Comparison of ENCODE assay signal across 8 cellular contexts in genomic region chr5:44808435-44809214, GRCh38. TPM values are rescaled to one million over a fixed set of nuclear protein-coding genes. Genes with fewer than 3 reads are reported as not detected.
A peak's percentile ranks its signal among the peaks of the same experiment; 100 is the strongest.
DNase-seq lines count a peak whose midpoint lies in the region; ATAC-seq and TF ChIP-seq lines count a peak whose summit lies in the region.

Gene MRPS30, plus strand, starts transcription at chr5:44808947. Its CDS starts 16 bp downstream, at chr5:44808963.

- H3K9me2 ChIP-seq in PC-9 (ENCODE audit: insufficient read depth), result no peaks in the 10 kb centered on the region; the same call in 1 of the 2 replicates

- intact Hi-C loops in PC-9 (cut with micrococcal nuclease; ENCODE audit: unreplicated experiment), result loop anchor here (1.0 to 5.0 kb wide), 4 partner anchors 19 to 1252 kb away; partner anchors contain the start of gene PAIP1

- H3F3A ChIP-seq in PC-9 (ENCODE audit: insufficient read depth, low read depth), result peaks cover 9% of the 10 kb centered on the region

- H3K4me1 Mint-ChIP-seq in activated T-cell treated with anti-CD3 and anti-CD28 coated beads, Interleukin-2, amount 50 U/mL, for 24 hours (ENCODE audit: low read depth), result peaks cover 31% of the 10 kb centered on the region

- peak within 1 kb of the TSS; percentile 88 for H3K4me2 ChIP-seq in PC-9

- H3K9me3 Mint-ChIP-seq in activated T-cell treated with anti-CD3 and anti-CD28 coated beads, Interleukin-2, amount 50 U/mL, for 24 hours, result no peaks in the 10 kb centered on the region

- H3K36me3 ChIP-seq in PC-9 (ENCODE audit: low read depth) (peaks cover 31% of the 10 kb centered on the region), mucosa of stomach (ENCODE audit: control insufficient read depth, insufficient read depth, low read length) (no peaks in the 10 kb centered on the region)

- ATAC-seq in GM21576 (IDR thresholded peaks at IDR 0.05; ENCODE audit: unreplicated experiment), result peak; percentile 98

- no peaks in the 10 kb centered on the region for H3K9me3 ChIP-seq in PC-9 (ENCODE audit: insufficient read depth, low read depth)
- H3K9me3 ChIP-seq in mucosa of stomach (ENCODE audit: control insufficient read depth, low read length), result no peaks in the 10 kb centered on the region

- TF ChIP-seq CTCF in PC-9 (conservative IDR thresholded peaks at IDR 0.05), result peak; percentile 65; the same call in 1 of the 2 replicates

- peak within 1 kb of the TSS; percentile 91 for H3K4me3 ChIP-seq in Jurkat, Clone E6-1 (ENCODE audit: low read length)
- peak within 1 kb of the TSS; percentile 86 for H3K4me3 ChIP-seq in PC-9
- peak within 1 kb of the TSS; percentile 75 for H3K4me3 ChIP-seq in mucosa of stomach (ENCODE audit: low read length)

- H3K4me1 ChIP-seq in PC-9 (replicated peaks; ENCODE audit: insufficient read depth) (peaks cover 26% of the 10 kb centered on the region), mucosa of stomach (ENCODE audit: control insufficient read depth, insufficient read depth, low read length) (peaks cover 3% of the 10 kb centered on the region)

- peak within 1 kb of the TSS; percentile 64 for H3K27ac ChIP-seq in PC-9

- peak within 1 kb of the TSS; percentile 99 for H2AFZ ChIP-seq in PC-9

- H3K27me3 ChIP-seq in PC-9 (ENCODE audit: insufficient read depth, low read depth) (no peaks in the 10 kb centered on the region), mucosa of stomach (ENCODE audit: control insufficient read depth, insufficient read depth, low read length) (no peaks in the 10 kb centered on the region)

- H4K20me1 ChIP-seq in PC-9 (ENCODE audit: insufficient read depth), result peaks cover 19% of the 10 kb centered on the region

- TF ChIP-seq POLR2A in erythroblast (IDR thresholded peaks at IDR 0.05; ENCODE audit: low read length), result peak; percentile 91

- CTCF ChIA-PET in PC-9 (lab: Charles Lee), result no interaction called here

- peaks cover 5% of the 10 kb centered on the region for H3K27me3 Mint-ChIP-seq in activated T-cell treated with anti-CD3 and anti-CD28 coated beads, Interleukin-2, amount 50 U/mL, for 24 hours

- peaks cover 52% of the 10 kb centered on the region for H3K79me2 ChIP-seq in PC-9 (ENCODE audit: low read depth)

- POLR2A ChIA-PET in PC-9 (lab: Charles Lee; ENCODE audit: unreplicated experiment), result no interaction called here

- peaks cover 49% of the 10 kb centered on the region for H3K36me3 Mint-ChIP-seq in activated T-cell treated with anti-CD3 and anti-CD28 coated beads, Interleukin-2, amount 50 U/mL, for 24 hours (ENCODE audit: low read depth)

- DNase-seq in DMS153 treated with DMSO at 0.1 percent for 48 hours (lab: John Stamatoyannopoulos, UW; ENCODE audit: unreplicated experiment), result peak; percentile 99
- DNase-seq in Jurkat, Clone E6-1 (ENCODE audit: low read depth, low spot score), result peak; percentile 99
- peak; percentile 98 to 100 for DNase-seq in PC-9
- peak; percentile 86 for DNase-seq in activated T-cell treated with anti-CD3 and anti-CD28 coated beads, Interleukin-2, amount 50 U/mL, for 24 hours
- peak; percentile 98 for DNase-seq in erythroblast (lab: John Stamatoyannopoulos, UW)
- DNase-seq in stimulated activated CD8-positive, alpha-beta memory T cell treated with anti-CD3 and anti-CD28 coated beads, Interleukin-7, amount 100 ng/mL, for 24 hours (ENCODE audit: low read depth), result peak; percentile 69

- no TSS peak for BruUV-seq in PC-9 (replicated peaks; lab: Mats Ljungman, UMichigan)

- peak within 1 kb of the TSS; percentile 98 for H3K27ac Mint-ChIP-seq in activated T-cell treated with anti-CD3 and anti-CD28 coated beads, Interleukin-2, amount 50 U/mL, for 24 hours

- H3K4me3 Mint-ChIP-seq in activated T-cell treated with anti-CD3 and anti-CD28 coated beads, Interleukin-2, amount 50 U/mL, for 24 hours, result peak within 1 kb of the TSS; percentile 98

- H3K9ac ChIP-seq in mucosa of stomach (ENCODE audit: low read length), result peak within 1 kb of the TSS; percentile 91

RNA-seq across cellular contexts. Expression of gene MRPS30, which starts in this region (rescaled TPM):
- 38.7 TPM for polyA plus RNA-seq in Jurkat, Clone E6-1 (2012; ENCODE audit: insufficient read depth, insufficient read length)
- 101 and 106 TPM in 2 replicates for total RNA-seq in PC-9 (2021)

Comparison
In these comparisons a context has a peak if more than half of its experiments do, and no peak if none do; other contexts are left out.
1. Peak in every context shown above with its lines: DNase-seq, ATAC-seq, H3K4me3 ChIP-seq and H3K27ac ChIP-seq.